ENCODE assay signal across 9 cellular contexts in genomic region chr13:48411281-48412099, GRCh38. TPM values are rescaled to one million over a fixed set of nuclear protein-coding genes. Genes with fewer than 3 reads are reported as not detected.
DNase-seq lines count a peak whose midpoint lies in the region; ATAC-seq and TF ChIP-seq lines count a peak whose summit lies in the region.
"Had no signal": no experiment of that assay in that cellular context is flagged by ENCODE, and none has a peak within 500 bp of the region (broad histone marks: within the 10 kb centered on the region; RNA-seq: fewer than 3 reads in every experiment).

No MANE protein-coding gene starts in this region.

- H3K27ac Mint-ChIP-seq in activated CD4-positive, alpha-beta T cell treated with anti-CD3 and anti-CD28 coated beads, Interleukin-2, amount 10 ng/mL, durations not matched to agents 24 days and 14 days = peak overlapping the region; percentile 84

- H3K36me3 Mint-ChIP-seq in activated CD4-positive, alpha-beta T cell treated with anti-CD3 and anti-CD28 coated beads, Interleukin-2, amount 10 ng/mL, durations not matched to agents 24 days and 14 days (ENCODE audit: low read depth) = peaks cover 12% of the 10 kb centered on the region

- H3K4me3 ChIP-seq in fibroblast of lung (replicated peaks in 1 of 4; ENCODE audit: control extremely low read depth in 1 of 4, insufficient read depth in 1 of 4, low read depth in 3 of 4, low read length in 4 of 4) (peak overlapping the region; percentile 41 to 96 (median 64)), neutrophil (ENCODE audit: low read depth in 1 of 2, low read length in 1 of 2) (peak overlapping the region in 1 of 2 experiments; percentile 54)

- H3K36me3 ChIP-seq in fibroblast of lung (ENCODE audit: control insufficient read depth, insufficient read depth, low read length) (no peaks in the 10 kb centered on the region), neutrophil (peaks cover 7% of the 10 kb centered on the region)

- H3K27me3 ChIP-seq in fibroblast of lung (ENCODE audit: control insufficient read depth, insufficient read depth, low read length) = no peaks in the 10 kb centered on the region
- no peaks in the 10 kb centered on the region for H3K27me3 ChIP-seq in neutrophil

- H3K27ac ChIP-seq in fibroblast of lung (ENCODE audit: insufficient read depth, low read length) = peak overlapping the region; percentile 67
- peak overlapping the region; percentile 10 for H3K27ac ChIP-seq in neutrophil

- no peaks in the 10 kb centered on the region for H4K20me1 ChIP-seq in fibroblast of lung (ENCODE audit: control insufficient read depth, extremely low read depth, insufficient read depth, low read length)

- peak overlapping the region; percentile 20 for H3K9ac ChIP-seq in fibroblast of lung (ENCODE audit: insufficient read depth, low read length)

- DNase-seq in EH (ENCODE audit: low read depth) = peak; percentile 37
- peak; percentile 74 for DNase-seq in activated CD4-positive, alpha-beta T cell treated with anti-CD3 and anti-CD28 coated beads, Interleukin-2, amount 10 ng/mL, durations not matched to agents 24 days and 14 days
- DNase-seq in fibroblast of lung (ENCODE audit: low read depth in 2 of 2) = peak in 1 of 2 donors; percentile 21
- DNase-seq in NCI-H1105 treated with DMSO at 0.1 percent for 48 hours (lab: John Stamatoyannopoulos, UW) = no peak
- no peak for DNase-seq in NCI-H1436 treated with DMSO at 0.1 percent for 48 hours (lab: John Stamatoyannopoulos, UW)

- peaks cover 37% of the 10 kb centered on the region for H3K4me1 Mint-ChIP-seq in activated CD4-positive, alpha-beta T cell treated with anti-CD3 and anti-CD28 coated beads, Interleukin-2, amount 10 ng/mL, durations not matched to agents 24 days and 14 days

- H3K79me2 ChIP-seq in fibroblast of lung (ENCODE audit: control insufficient read depth, insufficient read depth, low read length) = peaks cover 17% of the 10 kb centered on the region

- no peaks in the 10 kb centered on the region for H3K9me3 Mint-ChIP-seq in activated CD4-positive, alpha-beta T cell treated with anti-CD3 and anti-CD28 coated beads, Interleukin-2, amount 10 ng/mL, durations not matched to agents 24 days and 14 days

- H3K9me3 ChIP-seq in fibroblast of lung (ENCODE audit: control insufficient read depth, insufficient read depth, low read depth, low read length) = no peaks in the 10 kb centered on the region
- H3K9me3 ChIP-seq in neutrophil = no peaks in the 10 kb centered on the region

- H3K27me3 Mint-ChIP-seq in activated CD4-positive, alpha-beta T cell treated with anti-CD3 and anti-CD28 coated beads, Interleukin-2, amount 10 ng/mL, durations not matched to agents 24 days and 14 days = no peaks in the 10 kb centered on the region

- no peak for TF ChIP-seq CTCF in fibroblast of lung (conservative IDR thresholded peaks at IDR 0.05 in 1 of 2, IDR thresholded peaks at IDR 0.05 in 1 of 2; ENCODE audit: low read depth in 1 of 2, low read length in 2 of 2)
- no peak for TF ChIP-seq CTCF in neutrophil (IDR thresholded peaks at IDR 0.05)

- no peak overlapping the region for H2AFZ ChIP-seq in fibroblast of lung (ENCODE audit: low read length)

- H3K4me3 Mint-ChIP-seq in activated CD4-positive, alpha-beta T cell treated with anti-CD3 and anti-CD28 coated beads, Interleukin-2, amount 10 ng/mL, durations not matched to agents 24 days and 14 days = peak overlapping the region; percentile 86

- intact Hi-C loops in activated CD4-positive, alpha-beta T cell treated with anti-CD3 and anti-CD28 coated beads, Interleukin-2, amount 10 ng/mL, durations not matched to agents 24 days and 14 days (cut with micrococcal nuclease) = loop anchor here (5.0 kb wide), 1 partner anchor 314 kb away; the partner anchor contains the start of gene MED4

- peak overlapping the region; percentile 82 for H3K4me2 ChIP-seq in fibroblast of lung (ENCODE audit: extremely low read depth, insufficient read depth, low read length)

- ATAC-seq in HG03378 (IDR thresholded peaks at IDR 0.05; ENCODE audit: unreplicated experiment) = no peak
- ATAC-seq in HG03135 (IDR thresholded peaks at IDR 0.05; ENCODE audit: unreplicated experiment) = no peak
- ATAC-seq: HCT116 had no signal

- no peaks in the 10 kb centered on the region for H3K4me1 ChIP-seq in fibroblast of lung (ENCODE audit: control insufficient read depth, extremely low read depth, insufficient read depth, low read length)
- peaks cover 6 to 11% of the 10 kb centered on the region in 2 experiments for H3K4me1 ChIP-seq in neutrophil (ENCODE audit: control insufficient read depth in 1 of 2, insufficient read depth in 1 of 2, low read depth in 1 of 2, low read length in 1 of 2)

RNA-seq across cellular contexts. Expression of gene LPAR6, which starts 1.4 kb away (rescaled TPM):
- total RNA-seq in activated CD4-positive, alpha-beta T cell treated with anti-CD3 and anti-CD28 coated beads, Interleukin-2, amount 10 ng/mL, durations not matched to agents 24 days and 14 days = 3.9 and 4.2 TPM in 2 replicates
- total RNA-seq in fibroblast of lung = 4.9 and 7.6 TPM in 2 replicates
- polyA plus RNA-seq in fibroblast of lung = 3.6 and 6.8 TPM in 2 replicates
- polyA plus RNA-seq in fibroblast of lung (2012) = 3.0 and 4.6 TPM in 2 replicates
- polyA minus RNA-seq in fibroblast of lung (ENCODE audit: low replicate concordance) = 0.44 TPM in 1 of 2 replicates, not detected in the other

Comparison
In these comparisons a context has a peak if more than half of its experiments do, and no peak if none do; other contexts are left out.
1. DNase-seq: peak in EH (single experiment) and activated CD4-positive, alpha-beta T cell treated with anti-CD3 and anti-CD28 coated beads, Interleukin-2, amount 10 ng/mL, durations not matched to agents 24 days and 14 days (single experiment); none in NCI-H1105 treated with DMSO at 0.1 percent for 48 hours (single experiment) and NCI-H1436 treated with DMSO at 0.1 percent for 48 hours (single experiment).